1 cellular context compared by ENCODE assay signal in the genomic region with DNA sequence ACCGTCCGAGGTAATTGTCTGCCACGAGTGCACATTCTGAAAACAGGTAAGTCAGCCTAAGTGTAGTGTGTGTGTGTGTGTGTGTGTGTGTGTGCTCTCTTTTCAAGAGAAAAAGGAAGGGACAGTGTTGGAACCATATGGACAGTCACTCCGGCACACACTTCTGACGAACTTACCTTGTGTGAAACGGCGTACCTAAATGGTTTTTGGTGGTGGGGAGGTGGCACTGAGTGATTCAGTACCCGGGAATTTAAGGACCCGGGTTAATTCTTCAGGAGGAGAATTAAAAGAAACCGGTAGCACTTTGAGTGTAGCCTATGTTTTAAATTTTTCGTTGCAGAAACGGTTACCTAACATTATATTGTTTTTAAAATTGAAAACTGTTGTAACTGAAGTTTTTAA.
TF ChIP-seq lines count a peak whose summit lies in the region.

No MANE protein-coding gene starts in this region.

TF ChIP-seq in HepG2, 621 proteins besides CTCF, POLR2A, EP300 and RAD21:
- TF ChIP-seq GZF1 (CRISPR knock-in tag; IDR thresholded peaks at IDR 0.05) (peak; percentile 4; the same call in 1 of the 2 replicates), SAP130 (CRISPR knock-in tag; IDR thresholded peaks at IDR 0.05; ENCODE audit: low read depth) (peak; percentile 10; the same call in 1 of the 2 replicates), SALL2 (CRISPR knock-in tag; IDR thresholded peaks at IDR 0.05) (0 out of 2 replicates have a peak, but pooled peaks have one; percentile 15), HHEX (CRISPR knock-in tag; IDR thresholded peaks at IDR 0.05) (0 out of 2 replicates have a peak, but pooled peaks have one; percentile 2), ZNF558 (CRISPR knock-in tag; IDR thresholded peaks at IDR 0.05; ENCODE audit: borderline replicate concordance) (0 out of 2 replicates have a peak, but pooled peaks have one; percentile 41), ZNF777 (CRISPR knock-in tag; IDR thresholded peaks at IDR 0.05) (no peak), SMARCE1 (IDR thresholded peaks at IDR 0.05; ENCODE audit: borderline replicate concordance) (no peak), REST (IDR thresholded peaks at IDR 0.05; ENCODE audit: borderline replicate concordance in 1 of 2, low read depth in 1 of 2, low read length in 2 of 2) (peak in 1 of 2 experiments; percentile 33; a peak in 1 of 4 replicates), ZNF292 (CRISPR knock-in tag; IDR thresholded peaks at IDR 0.05; ENCODE audit: borderline replicate concordance, low read depth) (no peak), GTF2F1 (IDR thresholded peaks at IDR 0.05; ENCODE audit: low read length) (0 out of 2 replicates have a peak, but pooled peaks have one; percentile 22), ZNF878 (CRISPR knock-in tag; IDR thresholded peaks at IDR 0.05) (no peak), ATF1 (CRISPR knock-in tag; IDR thresholded peaks at IDR 0.05) (peak; percentile 84), DNMT1 (CRISPR knock-in tag; IDR thresholded peaks at IDR 0.05) (0 out of 2 replicates have a peak, but pooled peaks have one; percentile 3), ZNF740 (CRISPR knock-in tag; IDR thresholded peaks at IDR 0.05) (0 out of 2 replicates have a peak, but pooled peaks have one; percentile 0), CREM (IDR thresholded peaks at IDR 0.05) (peak; percentile 43; the same call in 1 of the 2 replicates), CREM (CRISPR knock-in tag; IDR thresholded peaks at IDR 0.05) (no peak), DNMT3B (CRISPR knock-in tag; conservative IDR thresholded peaks at IDR 0.05) (0 out of 2 replicates have a peak, but pooled peaks have one; percentile 61), CEBPZ (IDR thresholded peaks at IDR 0.05; ENCODE audit: low read length) (no peak), RAD51 (IDR thresholded peaks at IDR 0.05; ENCODE audit: borderline replicate concordance) (no peak), ASH2L (IDR thresholded peaks at IDR 0.05; ENCODE audit: insufficient read length, low read depth, low read length) (peak; percentile 54), ZNF232 (CRISPR knock-in tag; IDR thresholded peaks at IDR 0.05; ENCODE audit: borderline replicate concordance) (0 out of 2 replicates have a peak, but pooled peaks have one; percentile 4), ZNF235 (CRISPR knock-in tag; IDR thresholded peaks at IDR 0.05; ENCODE audit: borderline replicate concordance) (no peak), NFKB2 (CRISPR knock-in tag; IDR thresholded peaks at IDR 0.05; ENCODE audit: borderline replicate concordance) (no peak), ZNF460 (CRISPR knock-in tag; IDR thresholded peaks at IDR 0.05; ENCODE audit: borderline replicate concordance) (no peak), CEBPG (CRISPR knock-in tag; IDR thresholded peaks at IDR 0.05) (no peak), ZNF616 (CRISPR knock-in tag; IDR thresholded peaks at IDR 0.05; ENCODE audit: low read depth) (no peak), CREB1 (IDR thresholded peaks at IDR 0.05) (no peak), CREB1 (CRISPR knock-in tag; IDR thresholded peaks at IDR 0.05) (peak; percentile 72), RBM22 (optimal IDR thresholded peaks at IDR 0.05; ENCODE audit: low read length) (peak; percentile 15), ARID3A (IDR thresholded peaks at IDR 0.05; ENCODE audit: low read depth, low read length) (no peak), KDM5A (IDR thresholded peaks at IDR 0.05; ENCODE audit: borderline replicate concordance, low read length) (peak; percentile 91), ZEB1 (IDR thresholded peaks at IDR 0.05; ENCODE audit: insufficient replicate concordance, low read depth) (no peak), ZFX (CRISPR knock-in tag; IDR thresholded peaks at IDR 0.05; ENCODE audit: low read depth) (0 out of 2 replicates have a peak, but pooled peaks have one; percentile 84), ZNF256 (CRISPR knock-in tag; conservative IDR thresholded peaks at IDR 0.05) (no peak), ZNF670 (CRISPR knock-in tag; IDR thresholded peaks at IDR 0.05; ENCODE audit: borderline replicate concordance) (peak; percentile 0; the same call in 1 of the 2 replicates), THAP11 (CRISPR knock-in tag; IDR thresholded peaks at IDR 0.05) (no peak), TGIF2 (CRISPR knock-in tag; IDR thresholded peaks at IDR 0.05) (no peak), ZNF569 (CRISPR knock-in tag; IDR thresholded peaks at IDR 0.05; ENCODE audit: borderline replicate concordance) (0 out of 2 replicates have a peak, but pooled peaks have one; percentile 17), ZNF841 (CRISPR knock-in tag; IDR thresholded peaks at IDR 0.05; ENCODE audit: borderline replicate concordance) (no peak), SAFB2 (CRISPR knock-in tag; IDR thresholded peaks at IDR 0.05; ENCODE audit: borderline replicate concordance, low read depth) (no peak), POLR2AphosphoS5 (IDR thresholded peaks at IDR 0.05; ENCODE audit: low read depth, low read length) (no peak)
- TF ChIP-seq, protein P1, sequence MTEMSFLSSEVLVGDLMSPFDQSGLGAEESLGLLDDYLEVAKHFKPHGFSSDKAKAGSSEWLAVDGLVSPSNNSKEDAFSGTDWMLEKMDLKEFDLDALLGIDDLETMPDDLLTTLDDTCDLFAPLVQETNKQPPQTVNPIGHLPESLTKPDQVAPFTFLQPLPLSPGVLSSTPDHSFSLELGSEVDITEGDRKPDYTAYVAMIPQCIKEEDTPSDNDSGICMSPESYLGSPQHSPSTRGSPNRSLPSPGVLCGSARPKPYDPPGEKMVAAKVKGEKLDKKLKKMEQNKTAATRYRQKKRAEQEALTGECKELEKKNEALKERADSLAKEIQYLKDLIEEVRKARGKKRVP (CRISPR knock-in tag; IDR thresholded peaks at IDR 0.05): 0 out of 4 replicates have a peak, but pooled peaks of 1 of the 2 experiments have one; percentile 43
- TF ChIP-seq, protein P2, sequence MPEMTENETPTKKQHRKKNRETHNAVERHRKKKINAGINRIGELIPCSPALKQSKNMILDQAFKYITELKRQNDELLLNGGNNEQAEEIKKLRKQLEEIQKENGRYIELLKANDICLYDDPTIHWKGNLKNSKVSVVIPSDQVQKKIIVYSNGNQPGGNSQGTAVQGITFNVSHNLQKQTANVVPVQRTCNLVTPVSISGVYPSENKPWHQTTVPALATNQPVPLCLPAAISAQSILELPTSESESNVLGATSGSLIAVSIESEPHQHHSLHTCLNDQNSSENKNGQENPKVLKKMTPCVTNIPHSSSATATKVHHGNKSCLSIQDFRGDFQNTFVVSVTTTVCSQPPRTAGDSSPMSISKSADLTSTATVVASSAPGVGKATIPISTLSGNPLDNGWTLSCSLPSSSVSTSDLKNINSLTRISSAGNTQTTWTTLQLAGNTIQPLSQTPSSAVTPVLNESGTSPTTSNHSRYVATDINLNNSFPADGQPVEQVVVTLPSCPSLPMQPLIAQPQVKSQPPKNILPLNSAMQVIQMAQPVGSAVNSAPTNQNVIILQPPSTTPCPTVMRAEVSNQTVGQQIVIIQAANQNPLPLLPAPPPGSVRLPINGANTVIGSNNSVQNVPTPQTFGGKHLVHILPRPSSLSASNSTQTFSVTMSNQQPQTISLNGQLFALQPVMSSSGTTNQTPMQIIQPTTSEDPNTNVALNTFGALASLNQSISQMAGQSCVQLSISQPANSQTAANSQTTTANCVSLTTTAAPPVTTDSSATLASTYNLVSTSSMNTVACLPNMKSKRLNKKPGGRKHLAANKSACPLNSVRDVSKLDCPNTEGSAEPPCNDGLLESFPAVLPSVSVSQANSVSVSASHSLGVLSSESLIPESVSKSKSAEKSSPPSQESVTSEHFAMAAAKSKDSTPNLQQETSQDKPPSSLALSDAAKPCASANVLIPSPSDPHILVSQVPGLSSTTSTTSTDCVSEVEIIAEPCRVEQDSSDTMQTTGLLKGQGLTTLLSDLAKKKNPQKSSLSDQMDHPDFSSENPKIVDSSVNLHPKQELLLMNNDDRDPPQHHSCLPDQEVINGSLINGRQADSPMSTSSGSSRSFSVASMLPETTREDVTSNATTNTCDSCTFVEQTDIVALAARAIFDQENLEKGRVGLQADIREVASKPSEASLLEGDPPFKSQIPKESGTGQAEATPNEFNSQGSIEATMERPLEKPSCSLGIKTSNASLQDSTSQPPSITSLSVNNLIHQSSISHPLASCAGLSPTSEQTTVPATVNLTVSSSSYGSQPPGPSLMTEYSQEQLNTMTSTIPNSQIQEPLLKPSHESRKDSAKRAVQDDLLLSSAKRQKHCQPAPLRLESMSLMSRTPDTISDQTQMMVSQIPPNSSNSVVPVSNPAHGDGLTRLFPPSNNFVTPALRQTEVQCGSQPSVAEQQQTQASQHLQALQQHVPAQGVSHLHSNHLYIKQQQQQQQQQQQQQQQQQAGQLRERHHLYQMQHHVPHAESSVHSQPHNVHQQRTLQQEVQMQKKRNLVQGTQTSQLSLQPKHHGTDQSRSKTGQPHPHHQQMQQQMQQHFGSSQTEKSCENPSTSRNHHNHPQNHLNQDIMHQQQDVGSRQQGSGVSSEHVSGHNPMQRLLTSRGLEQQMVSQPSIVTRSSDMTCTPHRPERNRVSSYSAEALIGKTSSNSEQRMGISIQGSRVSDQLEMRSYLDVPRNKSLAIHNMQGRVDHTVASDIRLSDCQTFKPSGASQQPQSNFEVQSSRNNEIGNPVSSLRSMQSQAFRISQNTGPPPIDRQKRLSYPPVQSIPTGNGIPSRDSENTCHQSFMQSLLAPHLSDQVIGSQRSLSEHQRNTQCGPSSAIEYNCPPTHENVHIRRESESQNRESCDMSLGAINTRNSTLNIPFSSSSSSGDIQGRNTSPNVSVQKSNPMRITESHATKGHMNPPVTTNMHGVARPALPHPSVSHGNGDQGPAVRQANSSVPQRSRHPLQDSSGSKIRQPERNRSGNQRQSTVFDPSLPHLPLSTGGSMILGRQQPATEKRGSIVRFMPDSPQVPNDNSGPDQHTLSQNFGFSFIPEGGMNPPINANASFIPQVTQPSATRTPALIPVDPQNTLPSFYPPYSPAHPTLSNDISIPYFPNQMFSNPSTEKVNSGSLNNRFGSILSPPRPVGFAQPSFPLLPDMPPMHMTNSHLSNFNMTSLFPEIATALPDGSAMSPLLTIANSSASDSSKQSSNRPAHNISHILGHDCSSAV (CRISPR knock-in tag; IDR thresholded peaks at IDR 0.05; ENCODE audit: borderline replicate concordance): no peak
TF ChIP-seq in HepG2: peak in this region for 21.
